1 cellular context compared by ENCODE assay signal in the genomic region with DNA sequence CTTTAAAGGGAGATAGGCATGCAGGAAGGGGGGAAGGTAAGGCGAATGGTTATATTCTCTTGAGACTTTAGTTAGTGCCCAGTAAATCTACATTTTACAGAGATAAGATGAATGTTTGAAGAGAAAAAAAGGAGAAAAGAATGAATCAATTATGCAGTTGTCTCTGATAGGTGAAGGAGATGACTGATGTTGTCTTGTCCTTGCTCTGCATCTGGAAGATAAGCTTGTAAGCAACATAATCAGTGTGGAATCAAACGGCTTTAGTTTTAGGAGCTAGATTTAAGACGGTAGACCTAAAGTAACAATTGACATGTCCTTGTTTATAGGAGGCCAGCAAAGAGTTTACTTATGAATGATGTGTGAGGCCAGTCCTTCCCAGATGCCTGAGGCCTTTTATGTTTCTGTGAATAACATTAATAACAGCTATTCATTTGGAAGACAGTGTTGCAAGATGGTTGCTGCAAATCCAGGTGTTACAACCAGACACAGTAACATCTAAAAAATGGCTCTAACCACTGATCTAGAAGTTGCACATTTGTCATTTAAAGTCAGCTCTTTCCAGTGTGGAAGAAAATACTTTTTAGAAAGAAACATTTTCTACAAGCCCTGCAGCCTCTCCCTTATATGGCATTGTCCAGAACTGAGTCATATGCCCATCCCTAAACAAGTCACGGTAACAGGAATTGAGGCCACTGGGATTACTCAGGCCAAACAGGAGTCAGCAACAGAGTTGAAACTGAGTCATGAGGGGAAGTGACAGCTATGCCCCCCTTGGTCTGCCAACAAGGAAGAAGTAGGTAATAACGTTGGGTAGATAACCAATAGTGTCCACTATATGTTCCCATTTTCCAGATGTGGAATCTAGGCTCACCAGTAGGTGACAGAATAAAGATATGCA.
TF ChIP-seq lines count a peak whose summit lies in the region.

No MANE protein-coding gene starts in this region.

TF ChIP-seq in K562, 482 proteins besides CTCF, POLR2A, EP300 and RAD21 (continued from another document and continues in another):
- TF ChIP-seq, protein P1, sequence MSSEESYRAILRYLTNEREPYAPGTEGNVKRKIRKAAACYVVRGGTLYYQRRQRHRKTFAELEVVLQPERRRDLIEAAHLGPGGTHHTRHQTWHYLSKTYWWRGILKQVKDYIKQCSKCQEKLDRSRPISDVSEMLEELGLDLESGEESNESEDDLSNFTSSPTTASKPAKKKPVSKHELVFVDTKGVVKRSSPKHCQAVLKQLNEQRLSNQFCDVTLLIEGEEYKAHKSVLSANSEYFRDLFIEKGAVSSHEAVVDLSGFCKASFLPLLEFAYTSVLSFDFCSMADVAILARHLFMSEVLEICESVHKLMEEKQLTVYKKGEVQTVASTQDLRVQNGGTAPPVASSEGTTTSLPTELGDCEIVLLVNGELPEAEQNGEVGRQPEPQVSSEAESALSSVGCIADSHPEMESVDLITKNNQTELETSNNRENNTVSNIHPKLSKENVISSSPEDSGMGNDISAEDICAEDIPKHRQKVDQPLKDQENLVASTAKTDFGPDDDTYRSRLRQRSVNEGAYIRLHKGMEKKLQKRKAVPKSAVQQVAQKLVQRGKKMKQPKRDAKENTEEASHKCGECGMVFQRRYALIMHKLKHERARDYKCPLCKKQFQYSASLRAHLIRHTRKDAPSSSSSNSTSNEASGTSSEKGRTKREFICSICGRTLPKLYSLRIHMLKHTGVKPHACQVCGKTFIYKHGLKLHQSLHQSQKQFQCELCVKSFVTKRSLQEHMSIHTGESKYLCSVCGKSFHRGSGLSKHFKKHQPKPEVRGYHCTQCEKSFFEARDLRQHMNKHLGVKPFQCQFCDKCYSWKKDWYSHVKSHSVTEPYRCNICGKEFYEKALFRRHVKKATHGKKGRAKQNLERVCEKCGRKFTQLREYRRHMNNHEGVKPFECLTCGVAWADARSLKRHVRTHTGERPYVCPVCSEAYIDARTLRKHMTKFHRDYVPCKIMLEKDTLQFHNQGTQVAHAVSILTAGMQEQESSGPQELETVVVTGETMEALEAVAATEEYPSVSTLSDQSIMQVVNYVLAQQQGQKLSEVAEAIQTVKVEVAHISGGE (CRISPR knock-in tag; IDR thresholded peaks at IDR 0.05), result 0 out of 6 replicates have a peak, but pooled peaks of 1 of the 3 experiments have one; percentile 9
- TF ChIP-seq, protein P2, sequence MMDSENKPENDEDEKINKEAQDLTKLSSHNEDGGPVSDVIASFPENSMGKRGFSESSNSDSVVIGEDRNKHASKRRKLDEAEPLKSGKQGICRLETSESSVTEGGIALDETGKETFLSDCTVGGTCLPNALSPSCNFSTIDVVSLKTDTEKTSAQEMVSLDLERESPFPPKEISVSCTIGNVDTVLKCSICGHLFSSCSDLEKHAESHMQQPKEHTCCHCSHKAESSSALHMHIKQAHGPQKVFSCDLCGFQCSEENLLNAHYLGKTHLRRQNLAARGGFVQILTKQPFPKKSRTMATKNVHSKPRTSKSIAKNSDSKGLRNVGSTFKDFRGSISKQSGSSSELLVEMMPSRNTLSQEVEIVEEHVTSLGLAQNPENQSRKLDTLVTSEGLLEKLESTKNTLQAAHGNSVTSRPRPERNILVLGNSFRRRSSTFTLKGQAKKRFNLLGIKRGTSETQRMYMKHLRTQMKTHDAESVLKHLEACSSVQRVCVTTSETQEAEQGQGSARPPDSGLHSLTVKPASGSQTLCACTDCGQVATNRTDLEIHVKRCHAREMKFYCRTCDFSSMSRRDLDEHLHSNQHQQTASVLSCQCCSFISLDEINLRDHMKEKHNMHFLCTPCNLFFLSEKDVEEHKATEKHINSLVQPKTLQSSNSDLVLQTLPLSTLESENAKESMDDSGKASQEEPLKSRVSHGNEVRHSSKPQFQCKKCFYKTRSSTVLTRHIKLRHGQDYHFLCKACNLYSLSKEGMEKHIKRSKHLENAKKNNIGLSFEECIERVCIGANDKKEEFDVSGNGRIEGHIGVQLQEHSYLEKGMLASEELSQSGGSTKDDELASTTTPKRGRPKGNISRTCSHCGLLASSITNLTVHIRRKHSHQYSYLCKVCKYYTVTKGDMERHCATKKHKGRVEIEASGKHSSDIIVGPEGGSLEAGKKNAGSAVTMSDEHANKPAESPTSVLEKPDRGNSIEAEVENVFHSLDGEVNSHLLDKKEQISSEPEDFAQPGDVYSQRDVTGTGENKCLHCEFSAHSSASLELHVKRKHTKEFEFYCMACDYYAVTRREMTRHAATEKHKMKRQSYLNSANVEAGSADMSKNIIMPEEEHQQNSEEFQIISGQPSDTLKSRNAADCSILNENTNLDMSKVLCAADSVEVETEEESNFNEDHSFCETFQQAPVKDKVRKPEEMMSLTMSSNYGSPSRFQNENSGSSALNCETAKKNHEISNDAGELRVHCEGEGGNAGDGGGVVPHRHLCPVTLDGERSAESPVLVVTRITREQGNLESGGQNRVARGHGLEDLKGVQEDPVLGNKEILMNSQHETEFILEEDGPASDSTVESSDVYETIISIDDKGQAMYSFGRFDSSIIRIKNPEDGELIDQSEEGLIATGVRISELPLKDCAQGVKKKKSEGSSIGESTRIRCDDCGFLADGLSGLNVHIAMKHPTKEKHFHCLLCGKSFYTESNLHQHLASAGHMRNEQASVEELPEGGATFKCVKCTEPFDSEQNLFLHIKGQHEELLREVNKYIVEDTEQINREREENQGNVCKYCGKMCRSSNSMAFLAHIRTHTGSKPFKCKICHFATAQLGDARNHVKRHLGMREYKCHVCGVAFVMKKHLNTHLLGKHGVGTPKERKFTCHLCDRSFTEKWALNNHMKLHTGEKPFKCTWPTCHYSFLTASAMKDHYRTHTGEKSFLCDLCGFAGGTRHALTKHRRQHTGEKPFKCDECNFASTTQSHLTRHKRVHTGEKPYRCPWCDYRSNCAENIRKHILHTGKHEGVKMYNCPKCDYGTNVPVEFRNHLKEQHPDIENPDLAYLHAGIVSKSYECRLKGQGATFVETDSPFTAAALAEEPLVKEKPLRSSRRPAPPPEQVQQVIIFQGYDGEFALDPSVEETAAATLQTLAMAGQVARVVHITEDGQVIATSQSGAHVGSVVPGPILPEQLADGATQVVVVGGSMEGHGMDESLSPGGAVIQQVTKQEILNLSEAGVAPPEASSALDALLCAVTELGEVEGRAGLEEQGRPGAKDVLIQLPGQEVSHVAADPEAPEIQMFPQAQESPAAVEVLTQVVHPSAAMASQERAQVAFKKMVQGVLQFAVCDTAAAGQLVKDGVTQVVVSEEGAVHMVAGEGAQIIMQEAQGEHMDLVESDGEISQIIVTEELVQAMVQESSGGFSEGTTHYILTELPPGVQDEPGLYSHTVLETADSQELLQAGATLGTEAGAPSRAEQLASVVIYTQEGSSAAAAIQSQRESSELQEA (IDR thresholded peaks at IDR 0.05; ENCODE audit: low read depth), result no peak
- TF ChIP-seq, protein P3, sequence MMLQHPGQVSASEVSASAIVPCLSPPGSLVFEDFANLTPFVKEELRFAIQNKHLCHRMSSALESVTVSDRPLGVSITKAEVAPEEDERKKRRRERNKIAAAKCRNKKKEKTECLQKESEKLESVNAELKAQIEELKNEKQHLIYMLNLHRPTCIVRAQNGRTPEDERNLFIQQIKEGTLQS (IDR thresholded peaks at IDR 0.05), result peak; percentile 50; the same call in 1 of the 2 replicates
- TF ChIP-seq, protein P3 (CRISPR knock-in tag; conservative IDR thresholded peaks at IDR 0.05), result no peak
- no peak for TF ChIP-seq PURB (CRISPR knock-in tag; IDR thresholded peaks at IDR 0.05; ENCODE audit: low read depth)
- TF ChIP-seq CBFA2T3 (IDR thresholded peaks at IDR 0.05), result peak; percentile 74
- TF ChIP-seq KDM1A (IDR thresholded peaks at IDR 0.05), result peak; percentile 36; a peak in 2 of 4 replicates
- TF ChIP-seq SMAD3 (CRISPR knock-in tag; conservative IDR thresholded peaks at IDR 0.05), result no peak
- TF ChIP-seq JUN (IDR thresholded peaks at IDR 0.05; ENCODE audit: borderline replicate concordance, low read depth, low read length), result 0 out of 2 replicates have a peak, but pooled peaks have one; percentile 24
- no peak for TF ChIP-seq JUN (CRISPR knock-in tag; IDR thresholded peaks at IDR 0.05; ENCODE audit: borderline replicate concordance)
- TF ChIP-seq, protein P4, sequence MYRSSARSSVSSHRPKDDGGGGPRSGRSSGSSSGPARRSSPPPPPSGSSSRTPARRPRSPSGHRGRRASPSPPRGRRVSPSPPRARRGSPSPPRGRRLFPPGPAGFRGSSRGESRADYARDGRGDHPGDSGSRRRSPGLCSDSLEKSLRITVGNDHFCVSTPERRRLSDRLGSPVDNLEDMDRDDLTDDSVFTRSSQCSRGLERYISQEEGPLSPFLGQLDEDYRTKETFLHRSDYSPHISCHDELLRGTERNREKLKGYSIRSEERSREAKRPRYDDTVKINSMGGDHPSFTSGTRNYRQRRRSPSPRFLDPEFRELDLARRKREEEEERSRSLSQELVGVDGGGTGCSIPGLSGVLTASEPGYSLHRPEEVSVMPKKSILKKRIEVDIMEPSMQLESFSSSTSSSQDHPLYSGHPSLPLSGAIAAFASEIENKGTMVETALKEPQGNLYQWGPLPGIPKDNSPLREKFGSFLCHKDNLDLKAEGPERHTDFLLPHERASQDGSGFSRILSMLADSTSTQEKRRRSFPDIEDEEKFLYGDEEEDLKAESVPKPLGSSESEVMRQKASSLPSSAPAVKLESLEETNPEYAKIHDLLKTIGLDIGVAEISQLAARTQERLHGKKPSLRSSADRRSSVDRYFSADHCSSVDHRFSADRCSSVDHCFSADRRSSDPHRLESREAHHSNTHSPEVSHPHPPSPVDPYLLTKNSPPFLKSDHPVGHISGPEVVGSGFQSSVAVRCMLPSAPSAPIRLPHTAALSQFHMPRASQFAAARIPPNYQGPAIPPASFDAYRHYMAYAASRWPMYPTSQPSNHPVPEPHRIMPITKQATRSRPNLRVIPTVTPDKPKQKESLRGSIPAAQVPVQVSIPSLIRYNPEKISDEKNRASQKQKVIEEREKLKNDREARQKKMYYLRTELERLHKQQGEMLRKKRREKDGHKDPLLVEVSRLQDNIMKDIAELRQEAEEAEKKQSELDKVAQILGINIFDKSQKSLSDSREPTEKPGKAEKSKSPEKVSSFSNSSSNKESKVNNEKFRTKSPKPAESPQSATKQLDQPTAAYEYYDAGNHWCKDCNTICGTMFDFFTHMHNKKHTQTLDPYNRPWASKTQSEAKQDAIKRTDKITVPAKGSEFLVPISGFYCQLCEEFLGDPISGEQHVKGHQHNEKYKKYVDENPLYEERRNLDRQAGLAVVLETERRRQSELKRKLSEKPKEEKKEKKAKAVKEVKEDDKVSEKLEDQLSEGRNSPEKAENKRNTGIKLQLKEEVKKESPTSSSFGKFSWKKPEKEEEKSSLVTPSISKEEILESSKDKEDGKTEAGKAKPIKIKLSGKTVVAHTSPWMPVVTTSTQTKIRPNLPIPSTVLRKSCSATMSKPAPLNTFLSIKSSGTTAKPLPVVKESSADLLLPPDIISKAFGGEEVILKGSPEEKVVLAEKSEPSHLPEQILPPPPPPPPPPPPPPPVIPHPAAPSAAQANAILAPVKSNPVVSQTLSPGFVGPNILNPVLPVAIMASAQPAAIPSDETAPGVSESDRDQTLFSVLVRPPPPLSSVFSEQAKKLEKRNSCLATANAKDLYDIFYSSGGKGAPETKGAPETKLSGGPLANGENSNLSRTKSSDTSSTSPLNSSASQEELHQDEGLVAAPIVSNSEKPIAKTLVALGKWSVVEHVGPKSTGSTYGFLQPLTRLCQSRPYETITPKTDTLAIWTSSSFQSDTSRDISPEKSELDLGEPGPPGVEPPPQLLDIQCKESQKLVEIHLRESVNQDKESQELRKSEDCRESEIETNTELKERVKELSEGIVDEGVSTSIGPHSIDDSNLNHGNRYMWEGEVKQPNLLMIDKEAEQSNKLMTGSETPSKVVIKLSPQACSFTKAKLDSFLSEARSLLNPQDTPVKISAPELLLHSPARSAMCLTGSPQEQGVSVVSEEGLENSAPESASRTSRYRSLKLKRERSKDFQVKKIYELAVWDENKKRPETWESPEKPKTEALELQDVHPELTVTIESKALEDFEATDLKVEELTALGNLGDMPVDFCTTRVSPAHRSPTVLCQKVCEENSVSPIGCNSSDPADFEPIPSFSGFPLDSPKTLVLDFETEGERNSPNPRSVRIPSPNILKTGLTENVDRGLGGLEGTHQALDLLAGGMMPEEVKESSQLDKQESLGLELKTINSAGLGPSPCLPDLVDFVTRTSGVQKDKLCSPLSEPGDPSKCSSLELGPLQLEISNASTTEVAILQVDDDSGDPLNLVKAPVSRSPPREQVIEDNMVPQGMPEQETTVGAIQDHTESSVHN (IDR thresholded peaks at IDR 0.05; ENCODE audit: borderline replicate concordance in 1 of 2, low read depth in 1 of 2), result no peak
- no peak for TF ChIP-seq EGR1 (conservative IDR thresholded peaks at IDR 0.05)
- TF ChIP-seq MECOM (CRISPR knock-in tag; IDR thresholded peaks at IDR 0.05), result peak; percentile 99
- TF ChIP-seq MBD2 (IDR thresholded peaks at IDR 0.05; ENCODE audit: borderline replicate concordance, low read depth), result no peak
- TF ChIP-seq, protein P5, sequence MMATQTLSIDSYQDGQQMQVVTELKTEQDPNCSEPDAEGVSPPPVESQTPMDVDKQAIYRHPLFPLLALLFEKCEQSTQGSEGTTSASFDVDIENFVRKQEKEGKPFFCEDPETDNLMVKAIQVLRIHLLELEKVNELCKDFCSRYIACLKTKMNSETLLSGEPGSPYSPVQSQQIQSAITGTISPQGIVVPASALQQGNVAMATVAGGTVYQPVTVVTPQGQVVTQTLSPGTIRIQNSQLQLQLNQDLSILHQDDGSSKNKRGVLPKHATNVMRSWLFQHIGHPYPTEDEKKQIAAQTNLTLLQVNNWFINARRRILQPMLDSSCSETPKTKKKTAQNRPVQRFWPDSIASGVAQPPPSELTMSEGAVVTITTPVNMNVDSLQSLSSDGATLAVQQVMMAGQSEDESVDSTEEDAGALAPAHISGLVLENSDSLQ (IDR thresholded peaks at IDR 0.05), result peak; percentile 59; the same call in 1 of the 2 replicates
- no peak for TF ChIP-seq PRMT5 (CRISPR knock-in tag; IDR thresholded peaks at IDR 0.05)
- TF ChIP-seq CTBP1 (IDR thresholded peaks at IDR 0.05; ENCODE audit: borderline replicate concordance), result peak; percentile 81; the same call in 1 of the 2 replicates
- TF ChIP-seq, protein P6, sequence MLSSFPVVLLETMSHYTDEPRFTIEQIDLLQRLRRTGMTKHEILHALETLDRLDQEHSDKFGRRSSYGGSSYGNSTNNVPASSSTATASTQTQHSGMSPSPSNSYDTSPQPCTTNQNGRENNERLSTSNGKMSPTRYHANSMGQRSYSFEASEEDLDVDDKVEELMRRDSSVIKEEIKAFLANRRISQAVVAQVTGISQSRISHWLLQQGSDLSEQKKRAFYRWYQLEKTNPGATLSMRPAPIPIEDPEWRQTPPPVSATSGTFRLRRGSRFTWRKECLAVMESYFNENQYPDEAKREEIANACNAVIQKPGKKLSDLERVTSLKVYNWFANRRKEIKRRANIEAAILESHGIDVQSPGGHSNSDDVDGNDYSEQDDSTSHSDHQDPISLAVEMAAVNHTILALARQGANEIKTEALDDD (IDR thresholded peaks at IDR 0.05), result peak; percentile 17; the same call in 1 of the 2 replicates
- TF ChIP-seq ZEB2 (IDR thresholded peaks at IDR 0.05), result peak; percentile 51; the same call in 1 of the 2 replicates
- TF ChIP-seq SOX6 (IDR thresholded peaks at IDR 0.05), result peak; percentile 85
- peak; percentile 74; the same call in 1 of the 2 replicates for TF ChIP-seq ZNF644 (tag; IDR thresholded peaks at IDR 0.05; ENCODE audit: low read depth)
- no peak for TF ChIP-seq BCL6 (CRISPR knock-in tag; IDR thresholded peaks at IDR 0.05)
- peak; percentile 50 for TF ChIP-seq ZNF766 (CRISPR knock-in tag; conservative IDR thresholded peaks at IDR 0.05)
- peak; percentile 90 for TF ChIP-seq FOSL1 (tag; conservative IDR thresholded peaks at IDR 0.05)
- no peak for TF ChIP-seq GABPA (tag; conservative IDR thresholded peaks at IDR 0.05; ENCODE audit: low read depth)
- no peak for TF ChIP-seq HNRNPL (IDR thresholded peaks at IDR 0.05; ENCODE audit: low read depth, low read length)
- no peak for TF ChIP-seq SREBF1 (IDR thresholded peaks at IDR 0.05; ENCODE audit: borderline replicate concordance, low read depth, low read length)
